ENCODE assay signal across 8 cellular contexts in genomic region chr10:70348228-70348850, GRCh38. TPM values are rescaled to one million over a fixed set of nuclear protein-coding genes. Genes with fewer than 3 reads are reported as not detected.
DNase-seq lines count a peak whose midpoint lies in the region; ATAC-seq, FAIRE-seq and TF ChIP-seq lines count a peak whose summit lies in the region.

No MANE protein-coding gene starts in this region.

- BruUV-seq in K562 (replicated peaks; lab: Mats Ljungman, UMichigan) (no TSS peak), HepG2 (replicated peaks; lab: Mats Ljungman, UMichigan) (no TSS peak)

- intact Hi-C loops in Right ventricle myocardium inferior (cut with DNase I) (no loop called here), cardiac septum (cut with DNase I) (loop anchor here (5.0 kb wide), 1 partner anchor 116 kb away; the partner anchor contains the start of gene PPA1), K562 (cut with micrococcal nuclease) (loop anchor here (1.0 to 5.0 kb wide), 2 partner anchors 81 to 127 kb away; no protein-coding TSS in a partner anchor), HepG2 (cut with micrococcal nuclease; ENCODE audit: unreplicated experiment) (loop anchor here (2.0 kb wide), 1 partner anchor 76 kb away; no protein-coding TSS in a partner anchor)

- CTCF ChIA-PET in K562 (lab: Yijun Ruan, JAX; ENCODE audit: low intra/inter-chr PET ratio) (interaction anchor here (0.6 to 1.4 kb wide), 4 partner anchors 83 to 160 kb away, joined by 3 to 6 read pairs (median 4); no protein-coding TSS in a partner anchor), HepG2 (lab: Yijun Ruan, JAX; ENCODE audit: low intra/inter-chr PET ratio, low total read pairs) (interaction anchor here (1.5 kb wide), 1 partner anchor 24 kb away, joined by 6 read pairs; no protein-coding TSS in a partner anchor)

- TF ChIP-seq EP300 in K562 (IDR thresholded peaks at IDR 0.05; ENCODE audit: low read length), result no peak; the same call in 1 of the 2 replicates
- no peak for TF ChIP-seq EP300 in HepG2 (IDR thresholded peaks at IDR 0.05; ENCODE audit: low read depth in 2 of 2, low read length in 2 of 2)
- TF ChIP-seq EP300 in HepG2 (CRISPR knock-in tag; IDR thresholded peaks at IDR 0.05; ENCODE audit: borderline replicate concordance), result no peak

- H2AFZ ChIP-seq in K562 (ENCODE audit: low read depth, low read length) (no peak overlapping the region), HepG2 (ENCODE audit: low read length) (no peak overlapping the region)

- H3K4me1 ChIP-seq in K562 (replicated peaks in 1 of 2; ENCODE audit: control insufficient read depth in 2 of 2, insufficient read depth in 2 of 2, low read length in 2 of 2) (no peaks in the 10 kb centered on the region), HepG2 (ENCODE audit: insufficient read depth, low read length) (peaks cover 58% of the 10 kb centered on the region)

- H3K9me3 ChIP-seq in K562 (replicated peaks; ENCODE audit: control insufficient read depth, insufficient read depth, low read depth, low read length), result no peaks in the 10 kb centered on the region
- H3K9me3 ChIP-seq in HepG2 (ENCODE audit: low read length), result no peaks in the 10 kb centered on the region

- no peak overlapping the region for H3K9ac ChIP-seq in K562 (ENCODE audit: insufficient read depth in 1 of 2, low read depth in 2 of 2, low read length in 2 of 2)
- H3K9ac ChIP-seq in HepG2 (ENCODE audit: insufficient read depth, low read depth, low read length), result no peak overlapping the region

- H3K27me3 ChIP-seq in K562 (ENCODE audit: control insufficient read depth in 2 of 2, insufficient read depth in 2 of 2, low read length in 2 of 2), result peaks cover 0 to 5% of the 10 kb centered on the region in 2 experiments; a peak in 3 of 5 replicates
- H3K27me3 ChIP-seq in HepG2 (ENCODE audit: control insufficient read depth in 1 of 2, insufficient read depth in 2 of 2, low read length in 2 of 2), result no peaks in the 10 kb centered on the region

- H3K27ac ChIP-seq in K562 (ENCODE audit: extremely low read depth, low read depth, low read length), result no peak overlapping the region
- H3K27ac ChIP-seq in HepG2 (ENCODE audit: extremely low read length, insufficient read depth, low read length), result no peak overlapping the region

- no peaks in the 10 kb centered on the region for H3K79me2 ChIP-seq in K562 (ENCODE audit: control insufficient read depth, insufficient read depth, low read length)
- peaks cover 3% of the 10 kb centered on the region for H3K79me2 ChIP-seq in HepG2 (ENCODE audit: insufficient read depth, low read length)

- peak; percentile 73 to 92 for TF ChIP-seq RAD21 in K562 (CRISPR knock-in tag; conservative IDR thresholded peaks at IDR 0.05 in 1 of 2, IDR thresholded peaks at IDR 0.05 in 1 of 2)
- peak; percentile 54; the same call in 1 of the 2 replicates for TF ChIP-seq RAD21 in HepG2 (CRISPR knock-in tag; IDR thresholded peaks at IDR 0.05)

- DNase-seq in Right ventricle myocardium inferior (ENCODE audit: missing footprints), result peak; percentile 46
- DNase-seq in cardiac septum (ENCODE audit: low spot score), result no peak
- peak; percentile 90 for DNase-seq in NB4 (ENCODE audit: low read depth)
- peak; percentile 81 to 84 (median 82) for DNase-seq in K562 (ENCODE audit: extremely low read depth in 1 of 4, low spot score in 3 of 4)
- no peak for DNase-seq in HepG2 (ENCODE audit: low spot score)
- no peak for DNase-seq in NCI-H1105 treated with DMSO at 0.1 percent for 48 hours (lab: John Stamatoyannopoulos, UW)
- DNase-seq in NK-92 (lab: John Stamatoyannopoulos, UW; ENCODE audit: unreplicated experiment), result no peak

- ATAC-seq in Right ventricle myocardium inferior (peak; percentile 26), K562 (peak; percentile 98), HepG2 (peak; percentile 52), GM19452 (IDR thresholded peaks at IDR 0.05; ENCODE audit: unreplicated experiment) (no peak)

- TF ChIP-seq CTCF in NB4 (IDR thresholded peaks at IDR 0.05; ENCODE audit: low read depth, low read length) (peak; percentile 82), K562 (IDR thresholded peaks at IDR 0.05 in 2 of 3, conservative IDR thresholded peaks at IDR 0.05 in 1 of 3; ENCODE audit: insufficient read depth in 2 of 3, low read depth in 1 of 3, low read length in 3 of 3) (peak; percentile 86 to 90 (median 87)), HepG2 (CRISPR knock-in tag; IDR thresholded peaks at IDR 0.05) (peak; percentile 77)

- H3K36me3 ChIP-seq in K562 (ENCODE audit: control insufficient read depth, insufficient read depth, low read length), result no peaks in the 10 kb centered on the region
- H3K36me3 ChIP-seq in HepG2 (replicated peaks in 1 of 2; ENCODE audit: control insufficient read depth in 1 of 2, insufficient read depth in 2 of 2, low read length in 2 of 2), result no peaks in the 10 kb centered on the region

- no peaks in the 10 kb centered on the region for H3K9me1 ChIP-seq in K562 (ENCODE audit: control insufficient read depth, insufficient read depth, low read length)

- H3K4me2 ChIP-seq in K562 (ENCODE audit: insufficient read depth, low read length) (no peak overlapping the region), HepG2 (ENCODE audit: low read depth, low read length) (no peak overlapping the region)

- H3K4me3 ChIP-seq in NB4 (ENCODE audit: low read depth, low read length) (no peak overlapping the region), K562 (no peak overlapping the region), HepG2 (replicated peaks in 1 of 3; ENCODE audit: insufficient read depth in 1 of 3, low read depth in 2 of 3, low read length in 3 of 3) (no peak overlapping the region)

- in situ Hi-C loops in K562 (cut with MboI), result loop anchor here (5.0 kb wide), 1 partner anchor 116 kb away; the partner anchor contains the start of gene PPA1
- in situ Hi-C loops in HepG2 (cut with HindIII; ENCODE audit: extremely low pct_ligation_motif_present, low pct_unique_long_range_greater_than_20kb), result no loop called here

- FAIRE-seq in K562 (lab: Jason Lieb, UNC), result peak; percentile 92
- peak; percentile 61 for FAIRE-seq in HepG2 (lab: Jason Lieb, UNC)

- H4K20me1 ChIP-seq in K562 (replicated peaks; ENCODE audit: control insufficient read depth, insufficient read depth, low read length) (no peaks in the 10 kb centered on the region; the same call in 1 of the 2 replicates), HepG2 (ENCODE audit: insufficient read depth, low read length) (no peaks in the 10 kb centered on the region)

- no peak for TF ChIP-seq POLR2A in NB4 (IDR thresholded peaks at IDR 0.05; ENCODE audit: extremely low read depth, insufficient read length)
- no peak for TF ChIP-seq POLR2A in K562 (conservative IDR thresholded peaks at IDR 0.05)
- TF ChIP-seq POLR2A in HepG2 (IDR thresholded peaks at IDR 0.05; ENCODE audit: insufficient read depth in 1 of 2, low read depth in 2 of 2, low read length in 2 of 2), result no peak

- POLR2A ChIA-PET in K562 (lab: Yijun Ruan, JAX) (interaction anchor here (0.8 kb wide), 1 partner anchor 12 kb away, joined by 6 read pairs; no protein-coding TSS in a partner anchor), HepG2 (lab: Yijun Ruan, JAX) (interaction anchor here (1.5 kb wide), 1 partner anchor 24 kb away, joined by 5 read pairs; no protein-coding TSS in a partner anchor)

- 9% methylated on average over 6 of the region's 6 CpGs for WGBS in K562 (ENCODE audit: insufficient coverage, low coverage, missing lambda C conversion rate)
- WGBS in HepG2 (ENCODE audit: low lambda C conversion rate), result 76% methylated on average over 5 of the region's 6 CpGs

RNA-seq across cellular contexts. Expression of gene LRRC20, which starts 34.1 kb away (rescaled TPM):
- 60.1 TPM for total RNA-seq in Right ventricle myocardium inferior
- total RNA-seq in cardiac septum, result 46.3 TPM
- total RNA-seq in K562 (2011; cell fraction: chromatin; rRNA removed; ENCODE audit: low replicate concordance), result 4.7 and 10.3 TPM in 2 replicates
- total RNA-seq in K562 (2011; cell fraction: nucleolus; rRNA removed), result 9.0 and 9.3 TPM in 2 replicates
- 6.5 and 7.2 TPM in 2 replicates for total RNA-seq in K562 (2011; cell fraction: nucleoplasm; rRNA removed)
- 9.8 and 14.3 TPM in 2 replicates for total RNA-seq in K562 (2014; rRNA removed)
- 3.9 and 4.4 TPM in 2 replicates for total RNA-seq in K562 (2014; rRNA removed; fragmentation: Illumina TruSeq; extraction: Trizol)
- 8.6 and 10.1 TPM in 2 replicates for total RNA-seq in K562 (2015; rRNA removed; fragmentation: Illumina TruSeq; extraction: Trizol)
- 12.4 and 13.1 TPM in 2 replicates for total RNA-seq in K562 (2021)
- 15.8 and 16.9 TPM in 2 replicates for polyA plus RNA-seq in K562 (2011; rRNA removed)
- 28.2 and 31.1 TPM in 2 replicates for polyA plus RNA-seq in K562 (2011; cell fraction: cytosol; rRNA removed)
- 16.1 and 16.9 TPM in 2 replicates for polyA plus RNA-seq in K562 (2011; cell fraction: nucleus; rRNA removed)
- polyA plus RNA-seq in K562 (2012), result 11.8 and 17.5 TPM in 2 replicates
- polyA plus RNA-seq in K562 (2014; fragmentation: Illumina TruSeq; extraction: Trizol), result 14.2 and 16.7 TPM in 2 replicates
- polyA plus RNA-seq in K562 (2014; fragmentation: Nextera tagmentation; extraction: Ambion mirVana), result 1 to 10 TPM; 2.3 to 3.0 TPM
- polyA plus RNA-seq in K562 (2014; rRNA removed), result 11.0 and 11.4 TPM in 2 replicates
- polyA minus RNA-seq in K562 (2011; rRNA and poly(A)+ RNA removed), result 7.1 and 11.6 TPM in 2 replicates
- 4.1 and 5.0 TPM in 2 replicates for polyA minus RNA-seq in K562 (2011; cell fraction: cytosol; rRNA and poly(A)+ RNA removed)
- 4.6 and 6.2 TPM in 2 replicates for polyA minus RNA-seq in K562 (2011; cell fraction: nucleus; rRNA and poly(A)+ RNA removed)
- 37.5 and 38.6 TPM in 2 replicates for total RNA-seq in HepG2 (2016; rRNA removed; fragmentation: Illumina TruSeq; extraction: Trizol)
- total RNA-seq in HepG2 (2016; cell fraction: cytosol; rRNA removed; fragmentation: Illumina TruSeq; extraction: Trizol; ENCODE audit: low read depth), result 7.5 and 7.6 TPM in 2 replicates
- 31.9 and 38.9 TPM in 2 replicates for total RNA-seq in HepG2 (2016; cell fraction: insoluble cytoplasmic fraction; rRNA removed; fragmentation: Illumina TruSeq; extraction: Trizol)
- 28.7 and 30.2 TPM in 2 replicates for total RNA-seq in HepG2 (2016; cell fraction: membrane; rRNA removed; fragmentation: Illumina TruSeq; extraction: Trizol)
- 21.0 and 21.2 TPM in 2 replicates for total RNA-seq in HepG2 (2016; cell fraction: nucleus; rRNA removed; fragmentation: Illumina TruSeq; extraction: Trizol)
- 31.1 and 37.0 TPM in 2 replicates for polyA plus RNA-seq in HepG2 (2011; rRNA removed)
- polyA plus RNA-seq in HepG2 (2011; cell fraction: cytosol; rRNA removed), result 40.7 and 41.5 TPM in 2 replicates
- polyA plus RNA-seq in HepG2 (2011; cell fraction: nucleus; rRNA removed), result 39.1 and 48.3 TPM in 2 replicates
- polyA plus RNA-seq in HepG2 (2012), result 20.8 and 26.7 TPM in 2 replicates
- 6.9 and 8.4 TPM in 2 replicates for polyA plus RNA-seq in HepG2 (2016; cell fraction: cytosol; fragmentation: Illumina TruSeq; extraction: Trizol; ENCODE audit: low read depth)
- polyA plus RNA-seq in HepG2 (2016; cell fraction: insoluble cytoplasmic fraction; fragmentation: Illumina TruSeq; extraction: Trizol; ENCODE audit: low read depth), result 39.8 and 43.5 TPM in 2 replicates
- 24.8 and 26.5 TPM in 2 replicates for polyA plus RNA-seq in HepG2 (2016; cell fraction: membrane; fragmentation: Illumina TruSeq; extraction: Trizol; ENCODE audit: low read depth)
- 43.4 and 44.0 TPM in 2 replicates for polyA plus RNA-seq in HepG2 (2016; cell fraction: nucleus; fragmentation: Illumina TruSeq; extraction: Trizol; ENCODE audit: insufficient read depth, low read depth)
- 8.9 and 35.0 TPM in 2 replicates for polyA minus RNA-seq in HepG2 (2011; rRNA and poly(A)+ RNA removed; ENCODE audit: low replicate concordance)
- 14.2 and 15.2 TPM in 2 replicates for polyA minus RNA-seq in HepG2 (2011; cell fraction: cytosol; rRNA and poly(A)+ RNA removed)
- polyA minus RNA-seq in HepG2 (2011; cell fraction: nucleus; rRNA and poly(A)+ RNA removed), result 8.6 and 11.4 TPM in 2 replicates

RNA-seq across cellular contexts. Expression of gene EIF4EBP2, which starts 55.6 kb away (rescaled TPM):
- total RNA-seq in Right ventricle myocardium inferior (91.6 TPM), cardiac septum (69.8 TPM), K562 (2014; rRNA removed) (18.3 and 24.5 TPM in 2 replicates), K562 (2014; rRNA removed; fragmentation: Illumina TruSeq; extraction: Trizol) (46.5 and 54.1 TPM in 2 replicates), K562 (2015; rRNA removed; fragmentation: Illumina TruSeq; extraction: Trizol) (38.1 and 39.4 TPM in 2 replicates), K562 (2021) (54.1 and 61.8 TPM in 2 replicates), HepG2 (2016; rRNA removed; fragmentation: Illumina TruSeq; extraction: Trizol) (22.0 and 38.0 TPM in 2 replicates)
- total RNA-seq in K562 (2011; cell fraction: chromatin; rRNA removed; ENCODE audit: low replicate concordance), result 14.7 and 24.0 TPM in 2 replicates
- 12.2 and 12.6 TPM in 2 replicates for total RNA-seq in K562 (2011; cell fraction: nucleolus; rRNA removed)
- total RNA-seq in K562 (2011; cell fraction: nucleoplasm; rRNA removed), result 24.9 and 39.0 TPM in 2 replicates
- polyA plus RNA-seq in K562 (2011; rRNA removed) (34.9 and 38.3 TPM in 2 replicates), K562 (2014; fragmentation: Illumina TruSeq; extraction: Trizol) (57.4 and 67.5 TPM in 2 replicates), K562 (2014; fragmentation: Nextera tagmentation; extraction: Ambion mirVana) (10 to 100 TPM; 16.1 to 25.5 TPM), K562 (2014; rRNA removed) (27.5 and 31.3 TPM in 2 replicates), HepG2 (2011; rRNA removed) (15.2 and 16.9 TPM in 2 replicates)
- 16.6 and 34.9 TPM in 2 replicates for polyA plus RNA-seq in K562 (2011; cell fraction: cytosol; rRNA removed)
- polyA plus RNA-seq in K562 (2011; cell fraction: nucleus; rRNA removed), result 12.7 and 16.0 TPM in 2 replicates
- 46.6 and 46.7 TPM in 2 replicates for polyA plus RNA-seq in K562 (2012)
- 58.4 and 64.6 TPM in 2 replicates for polyA minus RNA-seq in K562 (2011; rRNA and poly(A)+ RNA removed)
- 32.8 and 50.2 TPM in 2 replicates for polyA minus RNA-seq in K562 (2011; cell fraction: cytosol; rRNA and poly(A)+ RNA removed)
- polyA minus RNA-seq in K562 (2011; cell fraction: nucleus; rRNA and poly(A)+ RNA removed), result 5.9 and 11.8 TPM in 2 replicates
- 17.2 and 19.6 TPM in 2 replicates for total RNA-seq in HepG2 (2016; cell fraction: cytosol; rRNA removed; fragmentation: Illumina TruSeq; extraction: Trizol; ENCODE audit: low read depth)
- total RNA-seq in HepG2 (2016; cell fraction: insoluble cytoplasmic fraction; rRNA removed; fragmentation: Illumina TruSeq; extraction: Trizol), result 21.9 and 34.6 TPM in 2 replicates
- total RNA-seq in HepG2 (2016; cell fraction: membrane; rRNA removed; fragmentation: Illumina TruSeq; extraction: Trizol), result 61.0 and 70.2 TPM in 2 replicates
- total RNA-seq in HepG2 (2016; cell fraction: nucleus; rRNA removed; fragmentation: Illumina TruSeq; extraction: Trizol), result 16.9 and 19.6 TPM in 2 replicates
- 11.8 and 19.5 TPM in 2 replicates for polyA plus RNA-seq in HepG2 (2011; cell fraction: cytosol; rRNA removed)
- polyA plus RNA-seq in HepG2 (2011; cell fraction: nucleus; rRNA removed), result 6.5 and 9.6 TPM in 2 replicates
- 30.8 and 39.1 TPM in 2 replicates for polyA plus RNA-seq in HepG2 (2012)
- polyA plus RNA-seq in HepG2 (2016; cell fraction: cytosol; fragmentation: Illumina TruSeq; extraction: Trizol; ENCODE audit: low read depth), result 64.7 and 66.1 TPM in 2 replicates
- 46.1 and 53.1 TPM in 2 replicates for polyA plus RNA-seq in HepG2 (2016; cell fraction: insoluble cytoplasmic fraction; fragmentation: Illumina TruSeq; extraction: Trizol; ENCODE audit: low read depth)
- 111 and 131 TPM in 2 replicates for polyA plus RNA-seq in HepG2 (2016; cell fraction: membrane; fragmentation: Illumina TruSeq; extraction: Trizol; ENCODE audit: low read depth)
- polyA plus RNA-seq in HepG2 (2016; cell fraction: nucleus; fragmentation: Illumina TruSeq; extraction: Trizol; ENCODE audit: insufficient read depth, low read depth), result 25.2 TPM in 2 replicates
- 19.1 and 27.4 TPM in 2 replicates for polyA minus RNA-seq in HepG2 (2011; rRNA and poly(A)+ RNA removed; ENCODE audit: low replicate concordance)
- polyA minus RNA-seq in HepG2 (2011; cell fraction: cytosol; rRNA and poly(A)+ RNA removed), result 18.4 and 23.2 TPM in 2 replicates
- 15.6 and 18.5 TPM in 2 replicates for polyA minus RNA-seq in HepG2 (2011; cell fraction: nucleus; rRNA and poly(A)+ RNA removed)

Comparison
In these comparisons a context has a peak if more than half of its experiments do, and no peak if none do; other contexts are left out.
1. DNase-seq: peak in Right ventricle myocardium inferior (single experiment), NB4 (single experiment) and K562 (4 of 4); none in cardiac septum (single experiment), HepG2 (single experiment), NCI-H1105 treated with DMSO at 0.1 percent for 48 hours (single experiment) and NK-92 (single experiment).
2. Peak in every context shown above with its lines, with median percentiles within 50 percentile points of each other: CTCF ChIP-seq.